ENCODE assay signal across 1 cellular context in the genomic region with DNA sequence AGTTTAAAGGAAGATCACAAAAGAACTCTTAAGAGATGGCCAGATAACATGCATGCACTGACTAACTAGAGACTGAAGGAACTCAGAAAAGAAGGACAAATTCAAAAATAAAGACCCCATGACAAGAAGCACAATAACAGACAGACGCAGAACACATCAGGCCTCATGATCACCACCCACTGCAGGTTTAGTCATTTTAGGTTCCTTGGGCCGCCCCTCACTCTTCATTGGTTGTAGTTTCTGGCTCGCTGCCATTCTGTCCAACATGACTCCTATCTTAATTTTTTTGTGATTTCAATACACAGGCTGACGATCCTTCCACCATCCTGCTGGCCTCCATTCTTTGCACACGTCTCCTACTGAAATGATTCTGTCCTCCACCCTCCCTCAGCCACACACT.
TF ChIP-seq lines count a peak whose summit lies in the region.

No MANE protein-coding gene starts in this region.

TF ChIP-seq in K562, 482 proteins besides CTCF, POLR2A, EP300 and RAD21:
- peak; percentile 88 for TF ChIP-seq NFIC (IDR thresholded peaks at IDR 0.05)
- TF ChIP-seq NFYB (IDR thresholded peaks at IDR 0.05; ENCODE audit: extremely low read depth, insufficient read length): peak; percentile 80
- no peak for TF ChIP-seq POLR2AphosphoS2 (IDR thresholded peaks at IDR 0.05; ENCODE audit: low read length)
